In genomic region chr1:42846257-42847110, GRCh38 we compare ENCODE assay signal across 1 cellular context.
A peak's percentile ranks its signal among the peaks of the same experiment; 100 is the strongest.
TF ChIP-seq lines count a peak whose summit lies in the region.

ZNF691 (plus strand) TSS chr1:42846613; CDS start chr1:42849659, 3,046 bp downstream.

TF ChIP-seq in K562, 482 proteins besides CTCF, POLR2A, EP300 and RAD21 (continued from another document and continues in another):
- TF ChIP-seq, protein P1, sequence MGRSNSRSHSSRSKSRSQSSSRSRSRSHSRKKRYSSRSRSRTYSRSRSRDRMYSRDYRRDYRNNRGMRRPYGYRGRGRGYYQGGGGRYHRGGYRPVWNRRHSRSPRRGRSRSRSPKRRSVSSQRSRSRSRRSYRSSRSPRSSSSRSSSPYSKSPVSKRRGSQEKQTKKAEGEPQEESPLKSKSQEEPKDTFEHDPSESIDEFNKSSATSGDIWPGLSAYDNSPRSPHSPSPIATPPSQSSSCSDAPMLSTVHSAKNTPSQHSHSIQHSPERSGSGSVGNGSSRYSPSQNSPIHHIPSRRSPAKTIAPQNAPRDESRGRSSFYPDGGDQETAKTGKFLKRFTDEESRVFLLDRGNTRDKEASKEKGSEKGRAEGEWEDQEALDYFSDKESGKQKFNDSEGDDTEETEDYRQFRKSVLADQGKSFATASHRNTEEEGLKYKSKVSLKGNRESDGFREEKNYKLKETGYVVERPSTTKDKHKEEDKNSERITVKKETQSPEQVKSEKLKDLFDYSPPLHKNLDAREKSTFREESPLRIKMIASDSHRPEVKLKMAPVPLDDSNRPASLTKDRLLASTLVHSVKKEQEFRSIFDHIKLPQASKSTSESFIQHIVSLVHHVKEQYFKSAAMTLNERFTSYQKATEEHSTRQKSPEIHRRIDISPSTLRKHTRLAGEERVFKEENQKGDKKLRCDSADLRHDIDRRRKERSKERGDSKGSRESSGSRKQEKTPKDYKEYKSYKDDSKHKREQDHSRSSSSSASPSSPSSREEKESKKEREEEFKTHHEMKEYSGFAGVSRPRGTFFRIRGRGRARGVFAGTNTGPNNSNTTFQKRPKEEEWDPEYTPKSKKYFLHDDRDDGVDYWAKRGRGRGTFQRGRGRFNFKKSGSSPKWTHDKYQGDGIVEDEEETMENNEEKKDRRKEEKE (IDR thresholded peaks at IDR 0.05; ENCODE audit: borderline replicate concordance in 1 of 2, control insufficient read depth in 1 of 2, low read depth in 2 of 2, low read length in 1 of 2): no peak
- no peak for TF ChIP-seq ZNF184 (CRISPR knock-in tag; IDR thresholded peaks at IDR 0.05)
- TF ChIP-seq MTF1 (CRISPR knock-in tag; IDR thresholded peaks at IDR 0.05; ENCODE audit: borderline replicate concordance): no peak
- no peak for TF ChIP-seq ZFP30 (CRISPR knock-in tag; IDR thresholded peaks at IDR 0.05; ENCODE audit: borderline replicate concordance)
- TF ChIP-seq, protein P2, sequence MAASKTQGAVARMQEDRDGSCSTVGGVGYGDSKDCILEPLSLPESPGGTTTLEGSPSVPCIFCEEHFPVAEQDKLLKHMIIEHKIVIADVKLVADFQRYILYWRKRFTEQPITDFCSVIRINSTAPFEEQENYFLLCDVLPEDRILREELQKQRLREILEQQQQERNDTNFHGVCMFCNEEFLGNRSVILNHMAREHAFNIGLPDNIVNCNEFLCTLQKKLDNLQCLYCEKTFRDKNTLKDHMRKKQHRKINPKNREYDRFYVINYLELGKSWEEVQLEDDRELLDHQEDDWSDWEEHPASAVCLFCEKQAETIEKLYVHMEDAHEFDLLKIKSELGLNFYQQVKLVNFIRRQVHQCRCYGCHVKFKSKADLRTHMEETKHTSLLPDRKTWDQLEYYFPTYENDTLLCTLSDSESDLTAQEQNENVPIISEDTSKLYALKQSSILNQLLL (CRISPR knock-in tag; IDR thresholded peaks at IDR 0.05; ENCODE audit: borderline replicate concordance): no peak
- no peak for TF ChIP-seq HLTF (IDR thresholded peaks at IDR 0.05)
- TF ChIP-seq XRCC3 (IDR thresholded peaks at IDR 0.05): no peak
- 0 out of 2 replicates have a peak, but pooled peaks have one; percentile 48 for TF ChIP-seq TARDBP (IDR thresholded peaks at IDR 0.05)
- no peak for TF ChIP-seq TFAM (CRISPR knock-in tag; conservative IDR thresholded peaks at IDR 0.05)
- no peak for TF ChIP-seq KDM2B (CRISPR knock-in tag; IDR thresholded peaks at IDR 0.05)
- no peak for TF ChIP-seq HNRNPL (IDR thresholded peaks at IDR 0.05; ENCODE audit: low read depth, low read length)
- TF ChIP-seq, protein P3, sequence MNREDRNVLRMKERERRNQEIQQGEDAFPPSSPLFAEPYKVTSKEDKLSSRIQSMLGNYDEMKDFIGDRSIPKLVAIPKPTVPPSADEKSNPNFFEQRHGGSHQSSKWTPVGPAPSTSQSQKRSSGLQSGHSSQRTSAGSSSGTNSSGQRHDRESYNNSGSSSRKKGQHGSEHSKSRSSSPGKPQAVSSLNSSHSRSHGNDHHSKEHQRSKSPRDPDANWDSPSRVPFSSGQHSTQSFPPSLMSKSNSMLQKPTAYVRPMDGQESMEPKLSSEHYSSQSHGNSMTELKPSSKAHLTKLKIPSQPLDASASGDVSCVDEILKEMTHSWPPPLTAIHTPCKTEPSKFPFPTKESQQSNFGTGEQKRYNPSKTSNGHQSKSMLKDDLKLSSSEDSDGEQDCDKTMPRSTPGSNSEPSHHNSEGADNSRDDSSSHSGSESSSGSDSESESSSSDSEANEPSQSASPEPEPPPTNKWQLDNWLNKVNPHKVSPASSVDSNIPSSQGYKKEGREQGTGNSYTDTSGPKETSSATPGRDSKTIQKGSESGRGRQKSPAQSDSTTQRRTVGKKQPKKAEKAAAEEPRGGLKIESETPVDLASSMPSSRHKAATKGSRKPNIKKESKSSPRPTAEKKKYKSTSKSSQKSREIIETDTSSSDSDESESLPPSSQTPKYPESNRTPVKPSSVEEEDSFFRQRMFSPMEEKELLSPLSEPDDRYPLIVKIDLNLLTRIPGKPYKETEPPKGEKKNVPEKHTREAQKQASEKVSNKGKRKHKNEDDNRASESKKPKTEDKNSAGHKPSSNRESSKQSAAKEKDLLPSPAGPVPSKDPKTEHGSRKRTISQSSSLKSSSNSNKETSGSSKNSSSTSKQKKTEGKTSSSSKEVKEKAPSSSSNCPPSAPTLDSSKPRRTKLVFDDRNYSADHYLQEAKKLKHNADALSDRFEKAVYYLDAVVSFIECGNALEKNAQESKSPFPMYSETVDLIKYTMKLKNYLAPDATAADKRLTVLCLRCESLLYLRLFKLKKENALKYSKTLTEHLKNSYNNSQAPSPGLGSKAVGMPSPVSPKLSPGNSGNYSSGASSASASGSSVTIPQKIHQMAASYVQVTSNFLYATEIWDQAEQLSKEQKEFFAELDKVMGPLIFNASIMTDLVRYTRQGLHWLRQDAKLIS (CRISPR knock-in tag; IDR thresholded peaks at IDR 0.05): peak; percentile 68; the same call in 1 of the 2 replicates
- TF ChIP-seq JUND (IDR thresholded peaks at IDR 0.05; ENCODE audit: borderline replicate concordance, low read depth, low read length): no peak
- TF ChIP-seq JUND (tag; IDR thresholded peaks at IDR 0.05; ENCODE audit: borderline replicate concordance, low read depth, low read length): no peak
- TF ChIP-seq E2F3 (CRISPR knock-in tag; IDR thresholded peaks at IDR 0.05): peak; percentile 90
- no peak for TF ChIP-seq TRIM25 (IDR thresholded peaks at IDR 0.05; ENCODE audit: borderline replicate concordance)
- no peak for TF ChIP-seq BRD9 (IDR thresholded peaks at IDR 0.05; ENCODE audit: low read depth, partially characterized antibody)
- no peak for TF ChIP-seq FOXA1 (IDR thresholded peaks at IDR 0.05; ENCODE audit: borderline replicate concordance)
- TF ChIP-seq, protein P4, sequence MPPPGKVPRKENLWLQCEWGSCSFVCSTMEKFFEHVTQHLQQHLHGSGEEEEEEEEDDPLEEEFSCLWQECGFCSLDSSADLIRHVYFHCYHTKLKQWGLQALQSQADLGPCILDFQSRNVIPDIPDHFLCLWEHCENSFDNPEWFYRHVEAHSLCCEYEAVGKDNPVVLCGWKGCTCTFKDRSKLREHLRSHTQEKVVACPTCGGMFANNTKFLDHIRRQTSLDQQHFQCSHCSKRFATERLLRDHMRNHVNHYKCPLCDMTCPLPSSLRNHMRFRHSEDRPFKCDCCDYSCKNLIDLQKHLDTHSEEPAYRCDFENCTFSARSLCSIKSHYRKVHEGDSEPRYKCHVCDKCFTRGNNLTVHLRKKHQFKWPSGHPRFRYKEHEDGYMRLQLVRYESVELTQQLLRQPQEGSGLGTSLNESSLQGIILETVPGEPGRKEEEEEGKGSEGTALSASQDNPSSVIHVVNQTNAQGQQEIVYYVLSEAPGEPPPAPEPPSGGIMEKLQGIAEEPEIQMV (tag; conservative IDR thresholded peaks at IDR 0.05; ENCODE audit: low read depth): no peak
- TF ChIP-seq YBX1 (IDR thresholded peaks at IDR 0.05): no peak
- TF ChIP-seq FUS (optimal IDR thresholded peaks at IDR 0.05; ENCODE audit: low read depth, low read length): no peak
- TF ChIP-seq GABPB2 (CRISPR knock-in tag; conservative IDR thresholded peaks at IDR 0.05): no peak
- 0 out of 2 replicates have a peak, but pooled peaks have one; percentile 70 for TF ChIP-seq TRIM28 (IDR thresholded peaks at IDR 0.05)
- TF ChIP-seq IFI16 (CRISPR knock-in tag; IDR thresholded peaks at IDR 0.05): no peak
- TF ChIP-seq E2F6 (IDR thresholded peaks at IDR 0.05; ENCODE audit: borderline replicate concordance in 1 of 2, extremely low read depth in 1 of 2, insufficient read depth in 1 of 2, insufficient read length in 1 of 2, low read depth in 1 of 2, low read length in 1 of 2, poor library complexity in 1 of 2, severe bottlenecking in 1 of 2): peak; percentile 94 to 95
- no peak for TF ChIP-seq U2AF2 (optimal IDR thresholded peaks at IDR 0.05; ENCODE audit: low read depth, low read length)
- peak; percentile 83; the same call in 1 of the 2 replicates for TF ChIP-seq MTA3 (IDR thresholded peaks at IDR 0.05; ENCODE audit: borderline replicate concordance)
- TF ChIP-seq ZNF165 (CRISPR knock-in tag; IDR thresholded peaks at IDR 0.05; ENCODE audit: borderline replicate concordance): no peak; the same call in 1 of the 2 replicates
- TF ChIP-seq SIN3A (IDR thresholded peaks at IDR 0.05; ENCODE audit: borderline replicate concordance in 2 of 2, control insufficient read depth in 1 of 2, low read depth in 2 of 2, low read length in 2 of 2): peak; percentile 60 to 66; a peak in 2 of 4 replicates
- no peak for TF ChIP-seq ZBTB8A (IDR thresholded peaks at IDR 0.05; ENCODE audit: partially characterized antibody)
- TF ChIP-seq HMGN3 (IDR thresholded peaks at IDR 0.05; ENCODE audit: borderline replicate concordance, extremely low read depth, insufficient read length, low read depth, low read length): peak; percentile 69
- TF ChIP-seq SMARCC2 (IDR thresholded peaks at IDR 0.05; ENCODE audit: low read depth): no peak
- no peak for TF ChIP-seq DNMT1 (IDR thresholded peaks at IDR 0.05)
- peak; percentile 82; the same call in 1 of the 2 replicates for TF ChIP-seq RNF2 (IDR thresholded peaks at IDR 0.05)
- peak; percentile 100 for TF ChIP-seq MBD2 (IDR thresholded peaks at IDR 0.05; ENCODE audit: borderline replicate concordance, low read depth)
- TF ChIP-seq ZNF699 (CRISPR knock-in tag; IDR thresholded peaks at IDR 0.05; ENCODE audit: insufficient replicate concordance): no peak
- TF ChIP-seq RHOXF2B (CRISPR knock-in tag; conservative IDR thresholded peaks at IDR 0.05): no peak
- TF ChIP-seq XRCC5 (IDR thresholded peaks at IDR 0.05; ENCODE audit: low read depth, low read length): 0 out of 2 replicates have a peak, but pooled peaks have one; percentile 23
- no peak for TF ChIP-seq NFATC3 (IDR thresholded peaks at IDR 0.05)
- TF ChIP-seq SNIP1 (IDR thresholded peaks at IDR 0.05; ENCODE audit: low read depth): no peak
- no peak for TF ChIP-seq RBM34 (IDR thresholded peaks at IDR 0.05; ENCODE audit: borderline replicate concordance, insufficient read depth, low read length)
- TF ChIP-seq ZNF655 (CRISPR knock-in tag; IDR thresholded peaks at IDR 0.05): no peak
- TF ChIP-seq SFPQ (IDR thresholded peaks at IDR 0.05; ENCODE audit: low read depth, low read length): no peak
- no peak for TF ChIP-seq SETDB1 (IDR thresholded peaks at IDR 0.05; ENCODE audit: low read length)
- no peak for TF ChIP-seq ZNF224 (CRISPR knock-in tag; IDR thresholded peaks at IDR 0.05)
- TF ChIP-seq FOXP1 (CRISPR knock-in tag; IDR thresholded peaks at IDR 0.05): no peak; the same call in 1 of the 2 replicates
- no peak for TF ChIP-seq KLF13 (tag; IDR thresholded peaks at IDR 0.05; ENCODE audit: borderline replicate concordance, low read depth)
- no peak for TF ChIP-seq BCL6 (CRISPR knock-in tag; IDR thresholded peaks at IDR 0.05)
- TF ChIP-seq, protein P5, sequence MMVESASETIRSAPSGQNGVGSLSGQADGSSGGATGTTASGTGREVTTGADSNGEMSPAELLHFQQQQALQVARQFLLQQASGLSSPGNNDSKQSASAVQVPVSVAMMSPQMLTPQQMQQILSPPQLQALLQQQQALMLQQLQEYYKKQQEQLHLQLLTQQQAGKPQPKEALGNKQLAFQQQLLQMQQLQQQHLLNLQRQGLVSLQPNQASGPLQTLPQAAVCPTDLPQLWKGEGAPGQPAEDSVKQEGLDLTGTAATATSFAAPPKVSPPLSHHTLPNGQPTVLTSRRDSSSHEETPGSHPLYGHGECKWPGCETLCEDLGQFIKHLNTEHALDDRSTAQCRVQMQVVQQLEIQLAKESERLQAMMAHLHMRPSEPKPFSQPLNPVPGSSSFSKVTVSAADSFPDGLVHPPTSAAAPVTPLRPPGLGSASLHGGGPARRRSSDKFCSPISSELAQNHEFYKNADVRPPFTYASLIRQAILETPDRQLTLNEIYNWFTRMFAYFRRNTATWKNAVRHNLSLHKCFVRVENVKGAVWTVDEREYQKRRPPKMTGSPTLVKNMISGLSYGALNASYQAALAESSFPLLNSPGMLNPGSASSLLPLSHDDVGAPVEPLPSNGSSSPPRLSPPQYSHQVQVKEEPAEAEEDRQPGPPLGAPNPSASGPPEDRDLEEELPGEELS (CRISPR knock-in tag; IDR thresholded peaks at IDR 0.05; ENCODE audit: borderline replicate concordance): no peak
